ENCODE assay signal across 27 cellular contexts in the genomic region with DNA sequence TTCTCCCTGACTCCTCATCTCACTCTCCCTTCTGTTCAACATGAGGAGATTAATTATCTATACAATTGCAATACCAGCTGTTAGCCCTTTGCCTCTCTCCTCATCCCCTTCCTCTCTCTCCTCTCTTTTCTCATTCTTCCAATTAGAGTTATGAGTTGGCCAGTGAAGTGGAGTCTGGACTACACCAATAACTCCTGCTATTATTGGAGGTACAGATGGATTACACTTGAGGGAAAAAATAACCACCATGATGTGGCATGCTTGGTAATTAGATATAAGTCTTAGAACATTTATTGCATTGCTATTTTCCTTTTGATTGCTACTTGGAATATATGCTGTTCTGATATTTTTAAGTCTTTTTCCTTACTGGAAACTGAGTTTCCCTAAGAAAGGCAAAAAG.
"Had no signal": no experiment of that assay in that cellular context is flagged by ENCODE, and none has a peak within 500 bp of the region (broad histone marks: within the 10 kb centered on the region; RNA-seq: fewer than 3 reads in every experiment).

No MANE protein-coding gene starts in this region.

- H3K36me3 ChIP-seq: breast epithelium, left lung, lower lobe of right lung, neural progenitor cell, right atrium auricular region, suprapubic skin, upper lobe of right lung had no signal

- H3K9me3 ChIP-seq: suprapubic skin, upper lobe of right lung had no signal

- H3K4me3 ChIP-seq: breast epithelium, left lung, lower lobe of right lung, neural progenitor cell, right atrium auricular region, suprapubic skin, tibial artery, upper lobe of right lung had no signal

- H3K4me1 ChIP-seq: breast epithelium, foreskin keratinocyte, left lung, lower lobe of right lung, neural progenitor cell, right atrium auricular region, suprapubic skin, tibial artery, upper lobe of right lung had no signal

- FAIRE-seq: islet of Langerhans had no signal

- H3K27ac ChIP-seq: breast epithelium, foreskin keratinocyte, left lung, lower lobe of right lung, neural progenitor cell, parathyroid adenoma, right atrium auricular region, suprapubic skin, tibial artery, upper lobe of right lung had no signal

- H3K27me3 ChIP-seq: breast epithelium, foreskin keratinocyte, left lung, neural progenitor cell, right atrium auricular region, suprapubic skin, tibial artery, upper lobe of right lung had no signal

- ATAC-seq: activated naive CD4-positive, alpha-beta T cell treated with anti-CD3 and anti-CD28 coated beads, Interleukin-2, amount 50 U/mL, for 72 hours; activated T-cell treated with anti-CD3 and anti-CD28 coated beads, Interleukin-2, amount 50 U/mL, for 72 hours; esophagus mucosa; foreskin keratinocyte; left lung; lower lobe of right lung; natural killer cell; stimulated activated naive B cell treated with anti-CD40 and anti-IgM and Interleukin-4, amounts not matched to agents 10 μg/mL and 1 μg/mL and 100 μg/mL, for 72 hours; upper lobe of right lung had no signal

- DNase-seq: activated CD4-positive, alpha-beta T cell treated with anti-CD3 and anti-CD28 coated beads for 4 hours; activated CD4-positive, alpha-beta T cell treated with anti-CD3 and anti-CD28 coated beads, Interleukin-2, amount 50 U/mL, for 4 hours; activated CD4-positive, CD25-positive, alpha-beta regulatory T cell; activated naive CD4-positive, alpha-beta T cell; activated T-cell treated with anti-CD3 and anti-CD28 coated beads for 4 hours; activated T-cell treated with anti-CD3 and anti-CD28 coated beads, Interleukin-2, amount 50 U/mL, for 72 hours; central memory CD4-positive, alpha-beta T cell; endodermal cell; foreskin keratinocyte; left lung; lower lobe of right lung; mesenchymal stem cell; natural killer cell; occipital lobe; stimulated activated CD4-positive, alpha-beta T cell treated with anti-CD3 and anti-CD28 coated beads, Interleukin-15, amount 100 ng/mL, for 24 hours; stimulated activated CD4-positive, alpha-beta T cell treated with anti-CD3 and anti-CD28 coated beads, Interleukin-2, amount 100 ng/mL, for 24 hours; stimulated activated naive B cell treated with anti-CD40 and anti-IgM and Interleukin-4, amounts not matched to agents 10 μg/mL and 1 μg/mL and 100 μg/mL, for 72 hours; tibial artery; upper lobe of right lung had no signal
